23 cellular contexts compared by ENCODE assay signal in the genomic region with DNA sequence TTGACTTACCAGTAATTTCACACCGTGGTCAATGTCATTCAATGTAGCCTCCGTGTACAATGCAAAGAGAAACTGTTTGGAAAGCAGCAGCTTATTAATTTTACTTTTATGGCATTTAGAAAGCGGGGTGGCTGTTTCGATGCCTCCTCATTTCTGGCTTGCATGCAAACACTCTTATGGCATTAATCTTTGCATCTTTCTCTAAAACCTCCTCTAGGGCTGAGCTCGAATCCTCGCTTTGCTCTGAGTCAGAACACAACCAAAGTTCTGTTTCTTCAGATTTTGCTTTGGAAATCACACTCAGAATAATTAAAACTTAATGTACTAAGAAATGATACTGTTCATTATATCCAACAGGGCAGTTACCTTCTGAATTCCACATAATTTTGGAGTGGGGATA.
DNase-seq lines count a peak whose midpoint lies in the region; FAIRE-seq and TF ChIP-seq lines count a peak whose summit lies in the region.
"Had no signal": no experiment of that assay in that cellular context is flagged by ENCODE, and none has a peak within 500 bp of the region (broad histone marks: within the 10 kb centered on the region; RNA-seq: fewer than 3 reads in every experiment).

No MANE protein-coding gene starts in this region.

- no peak overlapping the region for H3K4me3 ChIP-seq in BLaER1 treated with 17β-estradiol and CSF1 and Interleukin-3, amounts not matched to agents 10 nM and 100 nM
- no peak overlapping the region for H3K4me3 ChIP-seq in astrocyte (ENCODE audit: insufficient read depth, low read depth, low read length)
- H3K4me3 ChIP-seq in hepatocyte: no peak overlapping the region
- H3K4me3 ChIP-seq in suprapubic skin: no peak overlapping the region
- H3K4me3 ChIP-seq in effector memory CD4-positive, alpha-beta T cell (ENCODE audit: insufficient read depth, low read depth, low read length, poor library complexity, severe bottlenecking): no peak overlapping the region

- FAIRE-seq in astrocyte (lab: Jason Lieb, UNC): peak; percentile 41
- FAIRE-seq: urothelium cell line had no signal

- H3K27ac ChIP-seq in BLaER1 treated with 17β-estradiol and CSF1 and Interleukin-3, amounts not matched to agents 10 nM and 100 nM: peak overlapping the region in 5 of 11 experiments; percentile 8 to 72 (median 21); a peak in 4 of 22 replicates
- H3K27ac ChIP-seq in astrocyte (ENCODE audit: low read depth, low read length): no peak overlapping the region
- H3K27ac ChIP-seq in hepatocyte: peak overlapping the region; percentile 58
- H3K27ac ChIP-seq in suprapubic skin: no peak overlapping the region
- H3K27ac ChIP-seq in effector memory CD4-positive, alpha-beta T cell (ENCODE audit: insufficient read depth, low read length, poor library complexity, severe bottlenecking): no peak overlapping the region
- H3K27ac ChIP-seq: epithelial cell of prostate, SK-N-MC had no signal

- intact Hi-C loops in MCF 10A (cut with micrococcal nuclease): no loop called here

- peaks cover 3% of the 10 kb centered on the region for H3K9me3 Mint-ChIP-seq in astrocyte (ENCODE audit: unreplicated experiment)
- H3K9me3 Mint-ChIP-seq in MCF 10A (ENCODE audit: unreplicated experiment): peaks cover 30% of the 10 kb centered on the region
- H3K9me3 Mint-ChIP-seq: activated naive CD4-positive, alpha-beta T cell treated with anti-CD3 and anti-CD28 coated beads, Interleukin-2, amount 50 U/mL, for 24 hours; natural killer cell treated with Interleukin-12 subunit alpha and Interleukin-12 subunit beta and Interleukin-15 and Interleukin-18, amount 100 ng/mL, for 72 hours had no signal

- peaks cover 0 to 9% (median 7%) of the 10 kb centered on the region in 11 experiments; a peak in 17 of 22 replicates for H3K9me3 ChIP-seq in BLaER1 treated with 17β-estradiol and CSF1 and Interleukin-3, amounts not matched to agents 10 nM and 100 nM (replicated peaks in 1 of 11)
- no peaks in the 10 kb centered on the region for H3K9me3 ChIP-seq in astrocyte (ENCODE audit: insufficient read depth, low read depth, low read length)
- H3K9me3 ChIP-seq in hepatocyte (ENCODE audit: low read depth): no peaks in the 10 kb centered on the region
- H3K9me3 ChIP-seq in suprapubic skin: no peaks in the 10 kb centered on the region
- no peaks in the 10 kb centered on the region for H3K9me3 ChIP-seq in effector memory CD4-positive, alpha-beta T cell (ENCODE audit: control insufficient read depth, low read length)
- H3K9me3 ChIP-seq: Caco-2, heart right ventricle had no signal

- peak overlapping the region; percentile 61 to 82 (median 71); a peak in 21 of 22 replicates for H3K4me2 ChIP-seq in BLaER1 treated with 17β-estradiol and CSF1 and Interleukin-3, amounts not matched to agents 10 nM and 100 nM
- H3K4me2 ChIP-seq in astrocyte (ENCODE audit: low read length) (no peak overlapping the region), hepatocyte (peak overlapping the region; percentile 69)

- POLR2A ChIA-PET in MCF 10A (lab: Yijun Ruan, JAX): interaction anchor here (0.6 kb wide), 1 partner anchor 498 kb away, joined by 3 read pairs; no protein-coding TSS in a partner anchor

- WGBS in hepatocyte (ENCODE audit: low lambda C conversion rate, missing lambda C conversion rate): 77% methylated on average over 6 of the region's 6 CpGs
- 67% methylated on average over 6 of the region's 6 CpGs for WGBS in suprapubic skin

- H3K27ac Mint-ChIP-seq in astrocyte (ENCODE audit: unreplicated experiment) (no peak overlapping the region), MCF 10A (ENCODE audit: low read depth, unreplicated experiment) (no peak overlapping the region)
- H3K27ac Mint-ChIP-seq: activated CD8-positive, alpha-beta memory T cell treated with anti-CD3 and anti-CD28 coated beads, Interleukin-2, amount 10 ng/mL, durations not matched to agents 7 days and 5 days; activated naive CD4-positive, alpha-beta T cell treated with anti-CD3 and anti-CD28 coated beads, Interleukin-2, amount 50 U/mL, for 24 hours; natural killer cell treated with Interleukin-12 subunit alpha and Interleukin-12 subunit beta and Interleukin-15 and Interleukin-18, amount 100 ng/mL, for 72 hours; progenitor cell of endocrine pancreas; T-helper 17 cell had no signal

- no peaks in the 10 kb centered on the region for H3K36me3 ChIP-seq in BLaER1 treated with 17β-estradiol and CSF1 and Interleukin-3, amounts not matched to agents 10 nM and 100 nM
- H3K36me3 ChIP-seq in astrocyte (ENCODE audit: insufficient read depth, low read length) (no peaks in the 10 kb centered on the region), hepatocyte (replicated peaks; ENCODE audit: insufficient read depth, low read depth) (no peaks in the 10 kb centered on the region), suprapubic skin (no peaks in the 10 kb centered on the region)
- H3K36me3 ChIP-seq in effector memory CD4-positive, alpha-beta T cell (ENCODE audit: control insufficient read depth, insufficient read depth, low read length): no peaks in the 10 kb centered on the region
- H3K36me3 ChIP-seq: heart right ventricle had no signal

- TF ChIP-seq CTCF in astrocyte (IDR thresholded peaks at IDR 0.05; ENCODE audit: insufficient read depth, low read depth, low read length) (no peak), hepatocyte (IDR thresholded peaks at IDR 0.05; ENCODE audit: poor library complexity) (no peak), suprapubic skin (IDR thresholded peaks at IDR 0.05) (no peak), MCF 10A (IDR thresholded peaks at IDR 0.05; ENCODE audit: unreplicated experiment) (no peak)

- CTCF ChIA-PET in MCF 10A (lab: Yijun Ruan, JAX): interaction anchor here (0.5 to 0.6 kb wide), 2 partner anchors 11 to 114 kb away, joined by 3 to 4 read pairs; no protein-coding TSS in a partner anchor

- no peaks in the 10 kb centered on the region for H3K9me2 ChIP-seq in hepatocyte (replicated peaks; ENCODE audit: insufficient read depth)

- no peaks in the 10 kb centered on the region for H3K36me3 Mint-ChIP-seq in astrocyte (ENCODE audit: low read depth, unreplicated experiment)
- no peaks in the 10 kb centered on the region for H3K36me3 Mint-ChIP-seq in MCF 10A (ENCODE audit: insufficient read depth, unreplicated experiment)
- H3K36me3 Mint-ChIP-seq: activated CD8-positive, alpha-beta memory T cell treated with anti-CD3 and anti-CD28 coated beads, Interleukin-2, amount 10 ng/mL, durations not matched to agents 7 days and 5 days; activated naive CD4-positive, alpha-beta T cell treated with anti-CD3 and anti-CD28 coated beads, Interleukin-2, amount 50 U/mL, for 24 hours; natural killer cell treated with Interleukin-12 subunit alpha and Interleukin-12 subunit beta and Interleukin-15 and Interleukin-18, amount 100 ng/mL, for 72 hours had no signal

- H3K9ac ChIP-seq in BLaER1 treated with 17β-estradiol and CSF1 and Interleukin-3, amounts not matched to agents 10 nM and 100 nM: no peak overlapping the region
- no peak overlapping the region for H3K9ac ChIP-seq in astrocyte (ENCODE audit: low read length)

- H4K20me1 ChIP-seq in BLaER1 treated with 17β-estradiol and CSF1 and Interleukin-3, amounts not matched to agents 10 nM and 100 nM: no peaks in the 10 kb centered on the region
- H4K20me1 ChIP-seq in astrocyte (ENCODE audit: insufficient read depth, low read length) (no peaks in the 10 kb centered on the region), hepatocyte (ENCODE audit: insufficient read depth, poor library complexity, severe bottlenecking) (no peaks in the 10 kb centered on the region)

- no TSS peak for BruUV-seq in MCF 10A (replicated peaks; lab: Mats Ljungman, UMichigan)

- peaks cover 18% of the 10 kb centered on the region for H3K4me1 Mint-ChIP-seq in astrocyte (ENCODE audit: low read depth, unreplicated experiment)
- H3K4me1 Mint-ChIP-seq in MCF 10A (ENCODE audit: insufficient read depth, unreplicated experiment): no peaks in the 10 kb centered on the region
- H3K4me1 Mint-ChIP-seq: activated CD8-positive, alpha-beta memory T cell treated with anti-CD3 and anti-CD28 coated beads, Interleukin-2, amount 10 ng/mL, durations not matched to agents 7 days and 5 days had no signal

- H2AFZ ChIP-seq in astrocyte (ENCODE audit: low read depth, low read length) (no peak overlapping the region), hepatocyte (no peak overlapping the region)

- no peaks in the 10 kb centered on the region for H3K27me3 ChIP-seq in BLaER1 treated with 17β-estradiol and CSF1 and Interleukin-3, amounts not matched to agents 10 nM and 100 nM
- H3K27me3 ChIP-seq in astrocyte (ENCODE audit: insufficient read depth, low read length) (no peaks in the 10 kb centered on the region), hepatocyte (peaks cover 21% of the 10 kb centered on the region), suprapubic skin (no peaks in the 10 kb centered on the region)
- no peaks in the 10 kb centered on the region for H3K27me3 ChIP-seq in effector memory CD4-positive, alpha-beta T cell (replicated peaks; ENCODE audit: control insufficient read depth, insufficient read depth, low read length, poor library complexity, severe bottlenecking)

- TF ChIP-seq POLR2A in suprapubic skin (IDR thresholded peaks at IDR 0.05): no peak

- TF ChIP-seq EP300 in suprapubic skin (IDR thresholded peaks at IDR 0.05): no peak

- H3K79me2 ChIP-seq in astrocyte (ENCODE audit: insufficient read depth, low read length) (no peaks in the 10 kb centered on the region), hepatocyte (no peaks in the 10 kb centered on the region)

- H3K4me1 ChIP-seq in BLaER1 treated with 17β-estradiol and CSF1 and Interleukin-3, amounts not matched to agents 10 nM and 100 nM: peaks cover 13 to 35% (median 29%) of the 10 kb centered on the region in 10 experiments; a peak in 19 of 20 replicates
- H3K4me1 ChIP-seq in astrocyte (ENCODE audit: insufficient read depth, low read length): no peaks in the 10 kb centered on the region
- H3K4me1 ChIP-seq in hepatocyte (ENCODE audit: insufficient read depth): peaks cover 9% of the 10 kb centered on the region
- peaks cover 19% of the 10 kb centered on the region for H3K4me1 ChIP-seq in suprapubic skin
- H3K4me1 ChIP-seq in effector memory CD4-positive, alpha-beta T cell (ENCODE audit: control insufficient read depth, insufficient read depth, low read length, poor library complexity, severe bottlenecking): no peaks in the 10 kb centered on the region
- H3K4me1 ChIP-seq: Caco-2 had no signal

- H3K27me3 Mint-ChIP-seq in astrocyte (ENCODE audit: low read depth, unreplicated experiment) (peaks cover 18% of the 10 kb centered on the region), MCF 10A (ENCODE audit: insufficient read depth, unreplicated experiment) (no peaks in the 10 kb centered on the region)
- H3K27me3 Mint-ChIP-seq: activated naive CD4-positive, alpha-beta T cell treated with anti-CD3 and anti-CD28 coated beads, Interleukin-2, amount 50 U/mL, for 24 hours had no signal

- DNase-seq in astrocyte (ENCODE audit: low read depth) (no peak), hepatocyte (ENCODE audit: low spot score) (no peak), retina (peak; percentile 61), suprapubic skin (ENCODE audit: low spot score in 2 of 2) (no peak), MCF 10A (ENCODE audit: unreplicated experiment) (no peak), mesenteric fat pad (ENCODE audit: low spot score) (no peak)
- DNase-seq in effector memory CD4-positive, alpha-beta T cell: no peak
- DNase-seq: activated CD4-positive, alpha-beta T cell treated with anti-CD3 and anti-CD28 coated beads for 48 hours; activated CD8-positive, alpha-beta memory T cell treated with anti-CD3 and anti-CD28 coated beads, Interleukin-2, amount 10 ng/mL, durations not matched to agents 7 days and 5 days; Caco-2; DND-41; heart right ventricle; KBM-7; NCI-H146; NCI-H524; T-helper 17 cell had no signal

- H3K4me3 Mint-ChIP-seq in astrocyte (ENCODE audit: unreplicated experiment) (no peak overlapping the region), MCF 10A (ENCODE audit: unreplicated experiment) (no peak overlapping the region)
- H3K4me3 Mint-ChIP-seq: activated CD8-positive, alpha-beta memory T cell treated with anti-CD3 and anti-CD28 coated beads, Interleukin-2, amount 10 ng/mL, durations not matched to agents 7 days and 5 days; activated naive CD4-positive, alpha-beta T cell treated with anti-CD3 and anti-CD28 coated beads, Interleukin-2, amount 50 U/mL, for 24 hours; natural killer cell treated with Interleukin-12 subunit alpha and Interleukin-12 subunit beta and Interleukin-15 and Interleukin-18, amount 100 ng/mL, for 72 hours; T-helper 17 cell had no signal
